24 cellular contexts compared by ENCODE assay signal in the genomic region with DNA sequence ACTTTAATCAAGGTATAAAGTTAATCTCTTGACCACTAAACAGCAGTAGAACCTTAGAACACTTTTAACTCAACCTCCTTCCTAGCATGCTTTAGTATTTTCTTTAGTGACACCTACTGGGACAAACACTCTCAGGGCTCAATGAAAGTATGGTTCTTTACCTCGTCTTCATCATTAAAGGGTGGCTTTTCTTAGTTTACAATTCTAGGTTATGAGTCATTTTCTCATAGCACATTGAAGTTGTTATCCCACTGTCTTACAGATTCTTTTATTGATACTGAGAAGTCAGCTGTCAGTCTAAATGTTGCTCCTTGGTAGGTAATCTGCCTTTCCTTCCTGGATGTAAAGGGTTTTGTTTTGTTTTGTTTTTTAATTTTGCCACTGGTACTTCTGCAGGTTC. TPM values are rescaled to one million over a fixed set of nuclear protein-coding genes. Genes with fewer than 3 reads are reported as not detected.
A peak's percentile ranks its signal among the peaks of the same experiment; 100 is the strongest.
DNase-seq lines count a peak whose midpoint lies in the region; ATAC-seq lines count a peak whose summit lies in the region.
"Had no signal": no experiment of that assay in that cellular context is flagged by ENCODE, and none has a peak within 500 bp of the region (broad histone marks: within the 10 kb centered on the region; RNA-seq: fewer than 3 reads in every experiment).

No MANE protein-coding gene starts in this region.

- no peak overlapping the region for H3K4me2 ChIP-seq in mesenchymal stem cell (ENCODE audit: low read length, poor library complexity, severe bottlenecking)
- H3K4me2 ChIP-seq: BLaER1 had no signal

- ATAC-seq in activated CD4-positive, CD25-positive, alpha-beta regulatory T cell treated with anti-CD3 and anti-CD28 coated beads, Interleukin-2, amount 50 U/mL, for 24 hours, result peak; percentile 25 to 58
- no peak for ATAC-seq in CD4-positive, CD25-positive, alpha-beta regulatory T cell (ENCODE audit: low read depth in 2 of 2)
- ATAC-seq in HG03442 (IDR thresholded peaks at IDR 0.05; ENCODE audit: unreplicated experiment), result no peak
- ATAC-seq in naive thymus-derived CD8-positive, alpha-beta T cell, result no peak

- no peak overlapping the region for H3K14ac ChIP-seq in mesenchymal stem cell (ENCODE audit: low read length in 2 of 2)

- H3K23ac ChIP-seq in mesenchymal stem cell (ENCODE audit: low read length in 2 of 2), result no peak overlapping the region

- peaks cover 0 to 2% (median 0%) of the 10 kb centered on the region in 7 donors for H3K9me3 Mint-ChIP-seq in CD4-positive, CD25-positive, alpha-beta regulatory T cell
- no peaks in the 10 kb centered on the region for H3K9me3 Mint-ChIP-seq in naive thymus-derived CD8-positive, alpha-beta T cell
- H3K9me3 Mint-ChIP-seq: CD4-positive, alpha-beta memory T cell had no signal

- H3K36me3 ChIP-seq in CD4-positive, CD25-positive, alpha-beta regulatory T cell (ENCODE audit: control insufficient read depth, insufficient read depth, low read length), result peaks cover 84% of the 10 kb centered on the region
- H3K36me3 ChIP-seq in mesenchymal stem cell (ENCODE audit: control insufficient read depth in 1 of 2, insufficient read depth in 2 of 2, low read depth in 1 of 2, low read length in 2 of 2), result peaks cover 34 to 95% of the 10 kb centered on the region in 2 experiments

- no peak overlapping the region for H4K8ac ChIP-seq in mesenchymal stem cell (ENCODE audit: low read length)

- H3K79me1 ChIP-seq in mesenchymal stem cell (replicated peaks; ENCODE audit: low read length, poor library complexity, severe bottlenecking), result peaks cover 9% of the 10 kb centered on the region

- no peaks in the 10 kb centered on the region for H3K27me3 ChIP-seq in CD4-positive, CD25-positive, alpha-beta regulatory T cell (ENCODE audit: control insufficient read depth, insufficient read depth, low read length)
- no peaks in the 10 kb centered on the region for H3K27me3 ChIP-seq in mesenchymal stem cell (ENCODE audit: control insufficient read depth in 1 of 2, insufficient read depth in 1 of 2, low read length in 2 of 2)
- H3K27me3 ChIP-seq: BLaER1, SJSA1 had no signal

- no peak overlapping the region for H2AK5ac ChIP-seq in mesenchymal stem cell (ENCODE audit: low read length, severe bottlenecking)

- H2BK15ac ChIP-seq in mesenchymal stem cell (ENCODE audit: low read depth, poor library complexity, severe bottlenecking), result no peak overlapping the region

- no peak overlapping the region for H3K4ac ChIP-seq in mesenchymal stem cell (ENCODE audit: low read depth in 1 of 2, low read length in 2 of 2)

- no peak overlapping the region for H3K4me3 ChIP-seq in CD4-positive, CD25-positive, alpha-beta regulatory T cell (ENCODE audit: low read depth, low read length)
- no peak overlapping the region for H3K4me3 ChIP-seq in mesenchymal stem cell (ENCODE audit: insufficient read depth in 1 of 2, low read depth in 1 of 2, low read length in 2 of 2)
- H3K4me3 ChIP-seq: BLaER1, SJSA1 had no signal

- H2BK5ac ChIP-seq in mesenchymal stem cell (ENCODE audit: low read depth, low read length, poor library complexity, severe bottlenecking), result no peak overlapping the region

- H3K4me3 Mint-ChIP-seq in CD4-positive, CD25-positive, alpha-beta regulatory T cell, result no peak overlapping the region
- H3K4me3 Mint-ChIP-seq in naive thymus-derived CD8-positive, alpha-beta T cell, result no peak overlapping the region

- H3K27me3 Mint-ChIP-seq in CD4-positive, CD25-positive, alpha-beta regulatory T cell, result no peaks in the 10 kb centered on the region
- no peaks in the 10 kb centered on the region for H3K27me3 Mint-ChIP-seq in naive thymus-derived CD8-positive, alpha-beta T cell
- H3K27me3 Mint-ChIP-seq: CD4-positive, alpha-beta memory T cell had no signal

- H3K27ac ChIP-seq in CD4-positive, CD25-positive, alpha-beta regulatory T cell (ENCODE audit: insufficient read depth, low read length, poor library complexity, severe bottlenecking), result no peak overlapping the region
- H3K27ac ChIP-seq in mesenchymal stem cell (ENCODE audit: low read length, poor library complexity, severe bottlenecking), result no peak overlapping the region
- H3K27ac ChIP-seq: 22Rv1, BLaER1, SJSA1 had no signal

- H3K18ac ChIP-seq in mesenchymal stem cell (ENCODE audit: low read depth in 1 of 2, low read length in 2 of 2), result no peak overlapping the region

- WGBS in mesenchymal stem cell, result no CpG with 5 or more reads among the region's 1 CpG

- H2AFZ ChIP-seq in mesenchymal stem cell (ENCODE audit: low read depth, low read length), result no peak overlapping the region

- DNase-seq in activated CD4-positive, CD25-positive, alpha-beta regulatory T cell treated with anti-CD3 and anti-CD28 coated beads, Interleukin-2, amount 50 U/mL, for 72 hours, result no peak
- DNase-seq in CD4-positive, CD25-positive, alpha-beta regulatory T cell, result no peak
- DNase-seq in M059J (ENCODE audit: low read depth), result peak; percentile 43
- peak; percentile 20 for DNase-seq in mesenchymal stem cell
- DNase-seq in GM03348 (ENCODE audit: low spot score), result no peak
- no peak for DNase-seq in naive thymus-derived CD8-positive, alpha-beta T cell
- DNase-seq: ACHN; Caco-2; CD4-positive, alpha-beta memory T cell; DMS 273 treated with DMSO at 0.1 percent for 48 hours; DMS79 treated with DMSO at 0.1 percent for 48 hours; H7; KBM-7; MV-4-11; NCI-H1694 treated with DMSO at 0.1 percent for 48 hours; NCI-H446; NCI-H526; OCI-M1 had no signal

- no peak overlapping the region for H3K9ac ChIP-seq in mesenchymal stem cell (ENCODE audit: low read length)
- H3K9ac ChIP-seq: BLaER1 had no signal

- POLR2A ChIA-PET in naive thymus-derived CD8-positive, alpha-beta T cell (lab: Charles Lee), result no interaction called here

- H4K91ac ChIP-seq in mesenchymal stem cell (ENCODE audit: low read length), result no peak overlapping the region

- H3K4me1 Mint-ChIP-seq in CD4-positive, CD25-positive, alpha-beta regulatory T cell, result peaks cover 0 to 3% (median 0%) of the 10 kb centered on the region in 4 donors
- H3K4me1 Mint-ChIP-seq in naive thymus-derived CD8-positive, alpha-beta T cell, result peaks cover 0 to 2% (median 0%) of the 10 kb centered on the region in 4 donors

- H2BK12ac ChIP-seq in mesenchymal stem cell (ENCODE audit: low read length in 2 of 2), result no peak overlapping the region

- H2BK120ac ChIP-seq in mesenchymal stem cell (ENCODE audit: low read depth, low read length), result no peak overlapping the region

- no peaks in the 10 kb centered on the region for H3K9me3 ChIP-seq in CD4-positive, CD25-positive, alpha-beta regulatory T cell (ENCODE audit: control insufficient read depth in 2 of 2, low read length in 2 of 2)
- no peaks in the 10 kb centered on the region for H3K9me3 ChIP-seq in mesenchymal stem cell (ENCODE audit: control insufficient read depth, low read length)
- H3K9me3 ChIP-seq: BLaER1, Caco-2 had no signal

- H3K27ac Mint-ChIP-seq in CD4-positive, CD25-positive, alpha-beta regulatory T cell, result peak overlapping the region in 2 of 3 donors; percentile 16 to 73
- H3K27ac Mint-ChIP-seq in naive thymus-derived CD8-positive, alpha-beta T cell, result peak overlapping the region in 1 of 10 donors; percentile 47

- H3K4me1 ChIP-seq in CD4-positive, CD25-positive, alpha-beta regulatory T cell (ENCODE audit: control insufficient read depth, insufficient read depth, low read length, poor library complexity, severe bottlenecking), result no peaks in the 10 kb centered on the region
- H3K4me1 ChIP-seq in mesenchymal stem cell (ENCODE audit: control insufficient read depth, insufficient read depth, low read depth, low read length), result no peaks in the 10 kb centered on the region
- H3K4me1 ChIP-seq: BLaER1, Caco-2 had no signal

- peaks cover 79% of the 10 kb centered on the region for H3K36me3 Mint-ChIP-seq in CD4-positive, CD25-positive, alpha-beta regulatory T cell
- peaks cover 0 to 98% (median 56%) of the 10 kb centered on the region in 3 donors for H3K36me3 Mint-ChIP-seq in naive thymus-derived CD8-positive, alpha-beta T cell

RNA-seq across cellular contexts. Expression of gene SIGLEC15, which starts 38.0 kb away (rescaled TPM):
- not detected for total RNA-seq in CD4-positive, CD25-positive, alpha-beta regulatory T cell
- polyA plus RNA-seq in CD4-positive, CD25-positive, alpha-beta regulatory T cell, result under 1 TPM in 1 of 4 donors, not detected in 3; 0.36 TPM
- 2.1 and 8.6 TPM in 2 replicates for total RNA-seq in M059J (2014; rRNA removed; shearing (Covaris generic))
- 3.0 TPM for polyA plus RNA-seq in mesenchymal stem cell (2013, experiment 1 of 2)
- polyA plus RNA-seq in mesenchymal stem cell (2013, experiment 2 of 2), result 3.2 TPM
- total RNA-seq in naive thymus-derived CD8-positive, alpha-beta T cell, result not detected
- not detected for polyA plus RNA-seq in naive thymus-derived CD8-positive, alpha-beta T cell
- total RNA-seq: Caco-2; CD4-positive, alpha-beta memory T cell; G401; H7 had no signal
- polyA plus RNA-seq: CD4-positive, alpha-beta memory T cell had no signal

Comparison
In these comparisons a context has a peak if more than half of its experiments do, and no peak if none do; other contexts are left out.
1. ATAC-seq: peak in activated CD4-positive, CD25-positive, alpha-beta regulatory T cell treated with anti-CD3 and anti-CD28 coated beads, Interleukin-2, amount 50 U/mL, for 24 hours (2 of 2); none in CD4-positive, CD25-positive, alpha-beta regulatory T cell (0 of 2), HG03442 (single experiment) and naive thymus-derived CD8-positive, alpha-beta T cell (0 of 2).
2. DNase-seq: peak in M059J (single experiment) and mesenchymal stem cell (single experiment); none in activated CD4-positive, CD25-positive, alpha-beta regulatory T cell treated with anti-CD3 and anti-CD28 coated beads, Interleukin-2, amount 50 U/mL, for 72 hours (single experiment), CD4-positive, CD25-positive, alpha-beta regulatory T cell (0 of 3), GM03348 (single experiment) and naive thymus-derived CD8-positive, alpha-beta T cell (0 of 10).